In the genomic region with DNA sequence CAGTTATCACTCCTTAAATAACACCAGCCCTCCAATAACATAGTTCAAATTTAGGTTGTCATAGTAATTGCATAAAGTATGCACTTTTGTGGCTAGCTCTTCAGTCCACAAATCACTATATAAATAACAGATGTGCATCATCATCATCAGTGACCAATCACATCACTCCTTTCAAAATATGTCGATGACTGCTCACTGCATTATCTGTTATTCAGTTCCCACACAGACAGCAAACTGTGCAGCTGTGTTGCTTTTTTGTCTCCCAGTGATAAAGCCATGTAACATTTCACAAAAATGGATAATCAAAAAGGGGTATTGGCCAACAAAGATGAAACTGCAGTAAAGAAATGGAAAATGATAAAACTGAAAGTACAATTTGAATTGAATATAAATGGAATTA, we compare ENCODE assay signal across 17 cellular contexts.
DNase-seq lines count a peak whose midpoint lies in the region; ATAC-seq, FAIRE-seq and TF ChIP-seq lines count a peak whose summit lies in the region.
"Had no signal": no experiment of that assay in that cellular context is flagged by ENCODE, and none has a peak within 500 bp of the region (broad histone marks: within the 10 kb centered on the region; RNA-seq: fewer than 3 reads in every experiment).

No MANE protein-coding gene starts in this region.

- no peaks in the 10 kb centered on the region for H3K9me1 ChIP-seq in K562 (ENCODE audit: control insufficient read depth, insufficient read depth, low read length)

- H3K4me2 ChIP-seq in K562 (ENCODE audit: insufficient read depth, low read length) (no peak overlapping the region), mesenchymal stem cell (ENCODE audit: low read length, poor library complexity, severe bottlenecking) (no peak overlapping the region)

- H2BK120ac ChIP-seq in mesenchymal stem cell (ENCODE audit: low read depth, low read length) = no peak overlapping the region

- H3K79me1 ChIP-seq in mesenchymal stem cell (replicated peaks; ENCODE audit: low read length, poor library complexity, severe bottlenecking) = peaks cover 5% of the 10 kb centered on the region

- H2BK12ac ChIP-seq in mesenchymal stem cell (ENCODE audit: low read length in 2 of 2) = no peak overlapping the region

- WGBS in K562 (ENCODE audit: insufficient coverage, low coverage, missing lambda C conversion rate) = 26% methylated on average over 1 of the region's 1 CpG
- 18% methylated on average over 1 of the region's 1 CpG for WGBS in mesenchymal stem cell

- DNase-seq in AG09309 (ENCODE audit: low read depth) (peak; percentile 96), HS-5 (ENCODE audit: low read depth) (peak; percentile 74), K562 (ENCODE audit: extremely low read depth in 1 of 4, low spot score in 3 of 4) (no peak), mesenchymal stem cell (peak; percentile 87), NCI-H1694 (lab: John Stamatoyannopoulos, UW) (no peak), cardiac septum (ENCODE audit: low spot score) (no peak), NCI-H2029 treated with DMSO at 0.1 percent for 48 hours (lab: John Stamatoyannopoulos, UW) (no peak)
- DNase-seq: activated CD4-positive, alpha-beta T cell treated with anti-CD3 and anti-CD28 coated beads, Interleukin-2, amount 10 ng/mL, durations not matched to agents 24 days and 14 days; activated effector memory CD4-positive, alpha-beta T cell treated with anti-CD3 and anti-CD28 coated beads, Interleukin-2, amount 50 U/mL, for 16 hours; CD4-positive, alpha-beta T cell; foreskin keratinocyte; islet precursor cell; Kasumi-1; psoas muscle; stimulated activated CD4-positive, alpha-beta T cell treated with anti-CD3 and anti-CD28 coated beads, Interleukin-2, amount 100 ng/mL, for 48 hours had no signal

- H3K18ac ChIP-seq in mesenchymal stem cell (ENCODE audit: low read depth in 1 of 2, low read length in 2 of 2) = no peak overlapping the region

- no peak overlapping the region for H3K4ac ChIP-seq in mesenchymal stem cell (ENCODE audit: low read depth in 1 of 2, low read length in 2 of 2)

- no peak overlapping the region for H2BK5ac ChIP-seq in mesenchymal stem cell (ENCODE audit: low read depth, low read length, poor library complexity, severe bottlenecking)

- no peak overlapping the region for H4K91ac ChIP-seq in mesenchymal stem cell (ENCODE audit: low read length)

- no peak overlapping the region for H4K8ac ChIP-seq in mesenchymal stem cell (ENCODE audit: low read length)

- H4K20me1 ChIP-seq in K562 (replicated peaks; ENCODE audit: control insufficient read depth, insufficient read depth, low read length) = no peaks in the 10 kb centered on the region

- FAIRE-seq in K562 (lab: Jason Lieb, UNC) = peak; percentile 35

- POLR2A ChIA-PET in K562 (lab: Yijun Ruan, JAX) = no interaction called here

- H3K9ac ChIP-seq in K562 (ENCODE audit: insufficient read depth in 1 of 2, low read depth in 2 of 2, low read length in 2 of 2) = no peak overlapping the region
- H3K9ac ChIP-seq in mesenchymal stem cell (ENCODE audit: low read length) = peak overlapping the region; percentile 63

- H2AK5ac ChIP-seq in mesenchymal stem cell (ENCODE audit: low read length, severe bottlenecking) = no peak overlapping the region

- H3K9me3 ChIP-seq in K562 (replicated peaks; ENCODE audit: control insufficient read depth, insufficient read depth, low read depth, low read length) (no peaks in the 10 kb centered on the region), mesenchymal stem cell (ENCODE audit: control insufficient read depth, low read length) (no peaks in the 10 kb centered on the region)
- H3K9me3 ChIP-seq: psoas muscle had no signal

- ATAC-seq in K562 = no peak
- ATAC-seq in GM21423 (IDR thresholded peaks at IDR 0.05; ENCODE audit: unreplicated experiment) = no peak
- ATAC-seq: foreskin keratinocyte; psoas muscle; stimulated activated memory B cell treated with anti-CD40 and anti-IgM and Interleukin-4, amounts not matched to agents 10 μg/mL and 1 μg/mL and 100 μg/mL, for 72 hours had no signal

- H3K36me3 ChIP-seq in K562 (ENCODE audit: control insufficient read depth, insufficient read depth, low read length) (peaks cover 29% of the 10 kb centered on the region), mesenchymal stem cell (ENCODE audit: control insufficient read depth in 1 of 2, insufficient read depth in 2 of 2, low read depth in 1 of 2, low read length in 2 of 2) (peaks cover 0 to 7% of the 10 kb centered on the region in 2 experiments)

- no peak overlapping the region for H2BK15ac ChIP-seq in mesenchymal stem cell (ENCODE audit: low read depth, poor library complexity, severe bottlenecking)

- H2AFZ ChIP-seq in K562 (ENCODE audit: low read depth, low read length) = no peak overlapping the region
- H2AFZ ChIP-seq in mesenchymal stem cell (ENCODE audit: low read depth, low read length) = no peak overlapping the region

- BruUV-seq in K562 (replicated peaks; lab: Mats Ljungman, UMichigan) = no TSS peak

- in situ Hi-C loops in K562 (cut with MboI) = no loop called here

- CTCF ChIA-PET in K562 (lab: Yijun Ruan, JAX; ENCODE audit: low intra/inter-chr PET ratio) = no interaction called here

- no peak for TF ChIP-seq CTCF in AG09309 (IDR thresholded peaks at IDR 0.05; ENCODE audit: control insufficient read depth, insufficient read depth, low read depth, low read length, missing control alignments)
- TF ChIP-seq CTCF in K562 (IDR thresholded peaks at IDR 0.05 in 2 of 3, conservative IDR thresholded peaks at IDR 0.05 in 1 of 3; ENCODE audit: insufficient read depth in 2 of 3, low read depth in 1 of 3, low read length in 3 of 3) = no peak

- H3K27me3 ChIP-seq in K562 (ENCODE audit: control insufficient read depth in 2 of 2, insufficient read depth in 2 of 2, low read length in 2 of 2) = no peaks in the 10 kb centered on the region
- H3K27me3 ChIP-seq in mesenchymal stem cell (ENCODE audit: control insufficient read depth in 1 of 2, insufficient read depth in 1 of 2, low read length in 2 of 2) = no peaks in the 10 kb centered on the region
- H3K27me3 ChIP-seq: foreskin keratinocyte had no signal

- no peaks in the 10 kb centered on the region for H3K79me2 ChIP-seq in K562 (ENCODE audit: control insufficient read depth, insufficient read depth, low read length)

- no peak overlapping the region for H3K23ac ChIP-seq in mesenchymal stem cell (ENCODE audit: low read length in 2 of 2)

- no peak overlapping the region for H3K14ac ChIP-seq in mesenchymal stem cell (ENCODE audit: low read length in 2 of 2)

- H3K27ac ChIP-seq in K562 (ENCODE audit: extremely low read depth, low read depth, low read length) = no peak overlapping the region
- peak overlapping the region; percentile 49 for H3K27ac ChIP-seq in mesenchymal stem cell (ENCODE audit: low read length, poor library complexity, severe bottlenecking)
- H3K27ac ChIP-seq: foreskin keratinocyte, psoas muscle had no signal

- H3K4me1 ChIP-seq in K562 (replicated peaks in 1 of 2; ENCODE audit: control insufficient read depth in 2 of 2, insufficient read depth in 2 of 2, low read length in 2 of 2) = no peaks in the 10 kb centered on the region
- H3K4me1 ChIP-seq in mesenchymal stem cell (ENCODE audit: control insufficient read depth, insufficient read depth, low read depth, low read length) = peaks cover 14% of the 10 kb centered on the region
- H3K4me1 ChIP-seq: psoas muscle had no signal

- TF ChIP-seq POLR2A in K562 (conservative IDR thresholded peaks at IDR 0.05) = no peak

- no peak for TF ChIP-seq RAD21 in K562 (CRISPR knock-in tag; conservative IDR thresholded peaks at IDR 0.05 in 1 of 2, IDR thresholded peaks at IDR 0.05 in 1 of 2)

- H3K4me3 ChIP-seq in AG09309 (ENCODE audit: control insufficient read depth, low read depth, low read length) (no peak overlapping the region; the same call in 1 of the 2 replicates), K562 (no peak overlapping the region), mesenchymal stem cell (ENCODE audit: insufficient read depth in 1 of 2, low read depth in 1 of 2, low read length in 2 of 2) (no peak overlapping the region)
- H3K4me3 ChIP-seq: psoas muscle had no signal

- intact Hi-C loops in K562 (cut with micrococcal nuclease) = no loop called here
- intact Hi-C loops in cardiac septum (cut with DNase I) = no loop called here

- TF ChIP-seq EP300 in K562 (IDR thresholded peaks at IDR 0.05; ENCODE audit: low read length) = no peak

TF ChIP-seq in K562, 482 proteins besides CTCF, POLR2A, EP300 and RAD21:
- TF ChIP-seq NFE2L1 (tag; IDR thresholded peaks at IDR 0.05; ENCODE audit: borderline replicate concordance, low read depth) (no peak), NBN (IDR thresholded peaks at IDR 0.05; ENCODE audit: low read depth) (no peak), SP2 (IDR thresholded peaks at IDR 0.05; ENCODE audit: extremely low read depth, low read depth, low read length, poor library complexity, severe bottlenecking) (no peak), ELF4 (CRISPR knock-in tag; IDR thresholded peaks at IDR 0.05) (no peak), WHSC1 (IDR thresholded peaks at IDR 0.05; ENCODE audit: low read length) (no peak), RBM14 (IDR thresholded peaks at IDR 0.05; ENCODE audit: borderline replicate concordance, insufficient read depth, low read depth, low read length) (no peak), MTA1 (IDR thresholded peaks at IDR 0.05; ENCODE audit: borderline replicate concordance) (no peak), HSF4 (CRISPR knock-in tag; IDR thresholded peaks at IDR 0.05; ENCODE audit: borderline replicate concordance) (no peak)
- TF ChIP-seq, protein P1, sequence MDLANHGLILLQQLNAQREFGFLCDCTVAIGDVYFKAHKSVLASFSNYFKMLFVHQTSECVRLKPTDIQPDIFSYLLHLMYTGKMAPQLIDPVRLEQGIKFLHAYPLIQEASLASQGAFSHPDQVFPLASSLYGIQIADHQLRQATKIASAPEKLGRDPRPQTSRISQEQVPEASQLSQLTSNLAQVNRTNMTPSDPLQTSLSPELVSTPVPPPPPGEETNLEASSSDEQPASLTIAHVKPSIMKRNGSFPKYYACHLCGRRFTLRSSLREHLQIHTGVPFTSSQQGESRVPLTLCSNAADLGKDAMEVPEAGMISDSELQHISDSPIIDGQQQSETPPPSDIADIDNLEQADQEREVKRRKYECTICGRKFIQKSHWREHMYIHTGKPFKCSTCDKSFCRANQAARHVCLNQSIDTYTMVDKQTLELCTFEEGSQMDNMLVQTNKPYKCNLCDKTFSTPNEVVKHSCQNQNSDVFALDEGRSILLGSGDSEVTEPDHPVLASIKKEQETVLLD (IDR thresholded peaks at IDR 0.05) = no peak

Comparison
In these comparisons a context has a peak if more than half of its experiments do, and no peak if none do; other contexts are left out.
1. DNase-seq: peak in AG09309 (single experiment), HS-5 (single experiment) and mesenchymal stem cell (single experiment); none in K562 (0 of 4), NCI-H1694 (single experiment), cardiac septum (single experiment) and NCI-H2029 treated with DMSO at 0.1 percent for 48 hours (single experiment).